Comparison of ENCODE assay signal across 11 cellular contexts in genomic region chr15:89812126-89812846, GRCh38. TPM values are rescaled to one million over a fixed set of nuclear protein-coding genes. Genes with fewer than 3 reads are reported as not detected.
DNase-seq lines count a peak whose midpoint lies in the region; ATAC-seq and TF ChIP-seq lines count a peak whose summit lies in the region.
"Had no signal": no experiment of that assay in that cellular context is flagged by ENCODE, and none has a peak within 500 bp of the region (broad histone marks: within the 10 kb centered on the region; RNA-seq: fewer than 3 reads in every experiment).

No MANE protein-coding gene starts in this region.

- peaks cover 24% of the 10 kb centered on the region for H3K27me3 Mint-ChIP-seq in T-helper 2 cell treated with Interferon-gamma antibody and Interleukin-4, amounts not matched to agents 5 μg/mL and 100 μg/mL, for 36 hours (ENCODE audit: low read depth)
- H3K27me3 Mint-ChIP-seq in endothelial cell (ENCODE audit: unreplicated experiment): peaks cover 21% of the 10 kb centered on the region

- no peak overlapping the region for H3K27ac ChIP-seq in mesenchymal stem cell (ENCODE audit: low read length, poor library complexity, severe bottlenecking)
- no peak overlapping the region for H3K27ac ChIP-seq in aorta (ENCODE audit: low read depth in 1 of 2, low read length in 2 of 2)
- H3K27ac ChIP-seq: cardiac muscle cell had no signal

- no peak overlapping the region for H2BK120ac ChIP-seq in mesenchymal stem cell (ENCODE audit: low read depth, low read length)

- no peak overlapping the region for H3K14ac ChIP-seq in mesenchymal stem cell (ENCODE audit: low read length in 2 of 2)

- no peak overlapping the region for H2BK15ac ChIP-seq in mesenchymal stem cell (ENCODE audit: low read depth, poor library complexity, severe bottlenecking)

- H3K79me1 ChIP-seq in mesenchymal stem cell (replicated peaks; ENCODE audit: low read length, poor library complexity, severe bottlenecking): peaks cover 2% of the 10 kb centered on the region

- no peak overlapping the region for H3K4me3 Mint-ChIP-seq in T-helper 2 cell treated with Interferon-gamma antibody and Interleukin-4, amounts not matched to agents 5 μg/mL and 100 μg/mL, for 36 hours
- H3K4me3 Mint-ChIP-seq in endothelial cell (ENCODE audit: unreplicated experiment): peak overlapping the region; percentile 65
- H3K4me3 Mint-ChIP-seq: activated CD4-positive, alpha-beta memory T cell treated with anti-CD3 and anti-CD28 coated beads for 36 hours had no signal

- no peak overlapping the region for H2AFZ ChIP-seq in mesenchymal stem cell (ENCODE audit: low read depth, low read length)

- H3K9ac ChIP-seq in mesenchymal stem cell (ENCODE audit: low read length): peak overlapping the region; percentile 90

- H3K4me1 Mint-ChIP-seq in T-helper 2 cell treated with Interferon-gamma antibody and Interleukin-4, amounts not matched to agents 5 μg/mL and 100 μg/mL, for 36 hours (ENCODE audit: low read depth): peaks cover 8% of the 10 kb centered on the region
- peaks cover 41% of the 10 kb centered on the region for H3K4me1 Mint-ChIP-seq in endothelial cell (ENCODE audit: unreplicated experiment)

- H3K9me3 Mint-ChIP-seq in T-helper 2 cell treated with Interferon-gamma antibody and Interleukin-4, amounts not matched to agents 5 μg/mL and 100 μg/mL, for 36 hours: peaks cover 9% of the 10 kb centered on the region
- no peaks in the 10 kb centered on the region for H3K9me3 Mint-ChIP-seq in endothelial cell (ENCODE audit: unreplicated experiment)
- H3K9me3 Mint-ChIP-seq: activated CD4-positive, alpha-beta memory T cell treated with anti-CD3 and anti-CD28 coated beads for 36 hours had no signal

- no peaks in the 10 kb centered on the region for H3K27me3 ChIP-seq in mesenchymal stem cell (ENCODE audit: control insufficient read depth in 1 of 2, insufficient read depth in 1 of 2, low read length in 2 of 2)
- no peaks in the 10 kb centered on the region for H3K27me3 ChIP-seq in aorta (ENCODE audit: control insufficient read depth in 1 of 2, insufficient read depth in 2 of 2, low read length in 1 of 2)

- DNase-seq in T-helper 2 cell treated with Interferon-gamma antibody and Interleukin-4, amounts not matched to agents 5 μg/mL and 100 μg/mL, for 36 hours (ENCODE audit: low spot score): peak; percentile 14
- no peak for DNase-seq in T-helper 2 cell
- no peak for DNase-seq in endothelial cell (ENCODE audit: low spot score)
- DNase-seq in mesenchymal stem cell: no peak
- peak in 1 of 2 donors; percentile 56 for DNase-seq in aorta
- no peak for DNase-seq in NCI-H526 (lab: John Stamatoyannopoulos, UW)
- no peak for DNase-seq in NCI-H345 treated with DMSO at 0.1 percent for 48 hours (lab: John Stamatoyannopoulos, UW; ENCODE audit: unreplicated experiment)
- DNase-seq: activated CD4-positive, alpha-beta memory T cell treated with anti-CD3 and anti-CD28 coated beads for 36 hours; OCI-M1 had no signal

- H3K4me3 ChIP-seq in mesenchymal stem cell (ENCODE audit: insufficient read depth in 1 of 2, low read depth in 1 of 2, low read length in 2 of 2) (peak overlapping the region in 1 of 2 experiments; percentile 88), aorta (ENCODE audit: low read length in 2 of 2) (no peak overlapping the region)
- H3K4me3 ChIP-seq: cardiac muscle cell had no signal

- H3K9me3 ChIP-seq in mesenchymal stem cell (ENCODE audit: control insufficient read depth, low read length) (no peaks in the 10 kb centered on the region), aorta (ENCODE audit: control insufficient read depth, low read length) (peaks cover 6% of the 10 kb centered on the region)

- H3K27ac Mint-ChIP-seq in T-helper 2 cell treated with Interferon-gamma antibody and Interleukin-4, amounts not matched to agents 5 μg/mL and 100 μg/mL, for 36 hours: no peak overlapping the region
- no peak overlapping the region for H3K27ac Mint-ChIP-seq in endothelial cell (ENCODE audit: unreplicated experiment)
- H3K27ac Mint-ChIP-seq: activated CD4-positive, alpha-beta memory T cell treated with anti-CD3 and anti-CD28 coated beads for 36 hours had no signal

- H2BK12ac ChIP-seq in mesenchymal stem cell (ENCODE audit: low read length in 2 of 2): peak overlapping the region in 1 of 2 experiments; percentile 23

- peak; percentile 2 for ATAC-seq in aorta (ENCODE audit: low FRiP score)
- no peak for ATAC-seq in HG02885 (IDR thresholded peaks at IDR 0.05; ENCODE audit: poor library complexity, unreplicated experiment)

- H4K8ac ChIP-seq in mesenchymal stem cell (ENCODE audit: low read length): no peak overlapping the region

- H3K36me3 Mint-ChIP-seq in T-helper 2 cell treated with Interferon-gamma antibody and Interleukin-4, amounts not matched to agents 5 μg/mL and 100 μg/mL, for 36 hours (ENCODE audit: low read depth): peaks cover 5% of the 10 kb centered on the region
- H3K36me3 Mint-ChIP-seq in endothelial cell (ENCODE audit: low read depth, unreplicated experiment): peaks cover 29% of the 10 kb centered on the region

- no peak overlapping the region for H3K18ac ChIP-seq in mesenchymal stem cell (ENCODE audit: low read depth in 1 of 2, low read length in 2 of 2)

- no peak overlapping the region for H4K91ac ChIP-seq in mesenchymal stem cell (ENCODE audit: low read length)

- no peak overlapping the region for H2AK5ac ChIP-seq in mesenchymal stem cell (ENCODE audit: low read length, severe bottlenecking)

- peaks cover 24% of the 10 kb centered on the region for H3K4me1 ChIP-seq in mesenchymal stem cell (ENCODE audit: control insufficient read depth, insufficient read depth, low read depth, low read length)
- H3K4me1 ChIP-seq in aorta (ENCODE audit: control insufficient read depth in 1 of 2, insufficient read depth in 2 of 2, low read length in 2 of 2): no peaks in the 10 kb centered on the region

- H3K4me2 ChIP-seq in mesenchymal stem cell (ENCODE audit: low read length, poor library complexity, severe bottlenecking): no peak overlapping the region

- H3K23ac ChIP-seq in mesenchymal stem cell (ENCODE audit: low read length in 2 of 2): no peak overlapping the region

- H3K36me3 ChIP-seq in mesenchymal stem cell (ENCODE audit: control insufficient read depth in 1 of 2, insufficient read depth in 2 of 2, low read depth in 1 of 2, low read length in 2 of 2): peaks cover 0 to 44% of the 10 kb centered on the region in 2 experiments
- H3K36me3 ChIP-seq in aorta (ENCODE audit: control insufficient read depth in 1 of 2, insufficient read depth in 2 of 2, low read length in 1 of 2): no peaks in the 10 kb centered on the region
- H3K36me3 ChIP-seq: cardiac muscle cell had no signal

- H3K4ac ChIP-seq in mesenchymal stem cell (ENCODE audit: low read depth in 1 of 2, low read length in 2 of 2): peak overlapping the region in 1 of 2 experiments; percentile 24

- WGBS in mesenchymal stem cell: 88% methylated on average over 8 of the region's 8 CpGs
- 74 to 79% methylated on average over 8 of the region's 8 CpGs for WGBS in aorta, 2 donors

- TF ChIP-seq CTCF in endothelial cell (IDR thresholded peaks at IDR 0.05; ENCODE audit: unreplicated experiment): no peak

- intact Hi-C loops in aorta (cut with DNase I): no loop called here

- no peak overlapping the region for H2BK5ac ChIP-seq in mesenchymal stem cell (ENCODE audit: low read depth, low read length, poor library complexity, severe bottlenecking)

RNA-seq across cellular contexts. Expression of gene ANPEP, which starts 2.4 kb away (rescaled TPM):
- total RNA-seq in endothelial cell (ENCODE audit: unreplicated experiment): 203 TPM
- 63.7 TPM for polyA plus RNA-seq in mesenchymal stem cell (2013, experiment 1 of 2)
- polyA plus RNA-seq in mesenchymal stem cell (2013, experiment 2 of 2): 61.6 TPM
- 10 to 100 TPM; 21.4 to 30.7 TPM for total RNA-seq in aorta
- polyA plus RNA-seq in aorta: 100 to 1,000 TPM in 1 of 2 donors, 1 to 10 TPM in 1; 4.2 to 225 TPM

RNA-seq across cellular contexts. Expression of gene MESP2, which starts 36.2 kb away (rescaled TPM):
- total RNA-seq in endothelial cell (ENCODE audit: unreplicated experiment) (0.33 TPM), aorta (not detected)
- polyA plus RNA-seq in mesenchymal stem cell (2013, experiment 1 of 2): 0.12 TPM
- 0.07 TPM for polyA plus RNA-seq in mesenchymal stem cell (2013, experiment 2 of 2)
- polyA plus RNA-seq in aorta: 1 to 10 TPM in 1 of 2 donors, not detected in 1; 3.0 TPM
- total RNA-seq: activated CD4-positive, alpha-beta memory T cell treated with anti-CD3 and anti-CD28 coated beads for 36 hours had no signal
